28 cellular contexts compared by ENCODE assay signal in the genomic region with DNA sequence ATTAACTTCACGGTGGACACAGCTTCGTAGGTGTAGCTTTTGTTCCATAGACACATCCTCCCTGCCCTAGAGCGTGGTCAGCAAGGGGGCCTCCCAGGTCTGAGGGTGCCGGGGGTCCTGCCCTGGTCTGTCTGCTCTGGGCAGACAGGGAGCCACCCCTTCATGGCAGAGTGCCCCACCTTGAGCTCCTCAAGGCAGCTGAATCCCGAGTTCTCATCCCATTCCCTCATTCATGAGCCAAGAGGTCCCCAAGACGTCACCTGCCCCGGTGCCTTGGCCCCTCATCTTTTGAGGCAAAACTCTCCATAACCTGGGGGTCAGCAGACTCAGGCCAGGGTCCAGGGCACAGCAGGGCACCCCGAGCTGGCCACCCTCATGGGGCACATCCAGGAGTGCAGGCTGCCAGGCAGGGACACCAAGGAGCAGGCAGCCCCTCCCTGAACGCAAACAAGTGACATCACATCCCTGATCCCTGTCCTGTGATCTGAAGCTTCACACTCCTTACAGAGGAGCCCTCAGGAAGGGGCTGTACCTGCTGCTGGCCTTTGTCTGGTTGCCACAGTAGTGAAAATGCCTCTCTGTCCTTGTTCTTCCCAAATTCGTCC. TPM values are rescaled to one million over a fixed set of nuclear protein-coding genes. Genes with fewer than 3 reads are reported as not detected.
DNase-seq lines count a peak whose midpoint lies in the region; ATAC-seq and TF ChIP-seq lines count a peak whose summit lies in the region.
"Had no signal": no experiment of that assay in that cellular context is flagged by ENCODE, and none has a peak within 500 bp of the region (broad histone marks: within the 10 kb centered on the region; RNA-seq: fewer than 3 reads in every experiment).

No MANE protein-coding gene starts in this region.

- H3K36me3 ChIP-seq in mucosa of descending colon (ENCODE audit: low read depth) (no peaks in the 10 kb centered on the region), left lung (no peaks in the 10 kb centered on the region)
- H3K36me3 ChIP-seq: cardiac muscle cell, Peyer's patch, suprapubic skin, uterus had no signal

- CTCF ChIA-PET in CD4-positive, alpha-beta T cell (lab: Charles Lee) = no interaction called here

- peak overlapping the region; percentile 85 for H3K27ac Mint-ChIP-seq in CD4-positive, alpha-beta T cell
- peak overlapping the region; percentile 90 for H3K27ac Mint-ChIP-seq in activated naive CD8-positive, alpha-beta T cell
- H3K27ac Mint-ChIP-seq: B cell had no signal

- no peaks in the 10 kb centered on the region for H3K27me3 ChIP-seq in CD4-positive, alpha-beta T cell (ENCODE audit: control insufficient read depth, insufficient read depth, low read length)
- H3K27me3 ChIP-seq in left lung = peaks cover 0 to 3% of the 10 kb centered on the region in 2 donors
- H3K27me3 ChIP-seq: Peyer's patch, uterus had no signal

- peaks cover 61% of the 10 kb centered on the region for H3K4me1 Mint-ChIP-seq in CD4-positive, alpha-beta T cell (ENCODE audit: low read depth)
- peaks cover 58% of the 10 kb centered on the region for H3K4me1 Mint-ChIP-seq in activated naive CD8-positive, alpha-beta T cell (ENCODE audit: low read depth)

- ATAC-seq in CD4-positive, alpha-beta T cell (ENCODE audit: poor library complexity) = no peak
- ATAC-seq in mucosa of descending colon (peak; percentile 81), omental fat pad (ENCODE audit: low FRiP score) (no peak), left lung (no peak)
- ATAC-seq: A549 had no signal

- POLR2A ChIA-PET in CD4-positive, alpha-beta T cell (lab: Charles Lee) = interaction anchor here (12.8 kb wide), 1 partner anchor 23 kb away, joined by 208 read pairs; a partner anchor contains a TSS

- H3K9me3 Mint-ChIP-seq in CD4-positive, alpha-beta T cell = no peaks in the 10 kb centered on the region
- no peaks in the 10 kb centered on the region for H3K9me3 Mint-ChIP-seq in activated naive CD8-positive, alpha-beta T cell (ENCODE audit: low read depth)

- peak; percentile 25 for DNase-seq in activated CD4-positive, CD25-positive, alpha-beta regulatory T cell treated with anti-CD3 and anti-CD28 coated beads, Interleukin-2, amount 50 U/mL, for 72 hours
- DNase-seq in activated CD4-positive, CD25-positive, alpha-beta regulatory T cell (lab: John Stamatoyannopoulos, UW) = no peak
- DNase-seq in CD4-positive, alpha-beta T cell = no peak
- peak in 2 of 3 donors; percentile 46 to 56 for DNase-seq in mucosa of descending colon
- no peak for DNase-seq in omental fat pad (ENCODE audit: low spot score)
- no peak for DNase-seq in NCI-H226
- no peak for DNase-seq in left lung
- DNase-seq: activated gamma-delta T cell treated with Interleukin-2 at 50 U/mL for 16 hours; Calu3; H7; KG1; NCI-H146; NCI-H2171; NCI-H524 treated with DMSO at 0.1 percent for 48 hours; occipital lobe; Peyer's patch; SIG-M5; stimulated activated CD4-positive, alpha-beta T cell treated with anti-CD3 and anti-CD28 coated beads, Interleukin-2, amount 100 ng/mL, for 24 hours; uterus had no signal

- TF ChIP-seq CTCF in CD4-positive, alpha-beta T cell (IDR thresholded peaks at IDR 0.05) = no peak
- TF ChIP-seq CTCF in mucosa of descending colon (IDR thresholded peaks at IDR 0.05) = no peak
- no peak for TF ChIP-seq CTCF in omental fat pad (IDR thresholded peaks at IDR 0.05)
- TF ChIP-seq CTCF in left lung (IDR thresholded peaks at IDR 0.05) = no peak

- no peaks in the 10 kb centered on the region for H3K9me3 ChIP-seq in CD4-positive, alpha-beta T cell (ENCODE audit: control insufficient read depth, low read length)
- no peaks in the 10 kb centered on the region for H3K9me3 ChIP-seq in mucosa of descending colon
- peaks cover 0 to 2% of the 10 kb centered on the region in 2 donors for H3K9me3 ChIP-seq in left lung
- H3K9me3 ChIP-seq: A549, Peyer's patch, suprapubic skin had no signal

- H3K4me3 ChIP-seq in mucosa of descending colon (no peak overlapping the region), left lung (no peak overlapping the region)
- H3K4me3 ChIP-seq: A549, cardiac muscle cell, Peyer's patch, skin epidermis, suprapubic skin, uterus had no signal

- no peaks in the 10 kb centered on the region for H3K27me3 Mint-ChIP-seq in CD4-positive, alpha-beta T cell
- no peaks in the 10 kb centered on the region for H3K27me3 Mint-ChIP-seq in activated naive CD8-positive, alpha-beta T cell

- no peak overlapping the region for H3K4me3 Mint-ChIP-seq in CD4-positive, alpha-beta T cell
- H3K4me3 Mint-ChIP-seq in activated naive CD8-positive, alpha-beta T cell = no peak overlapping the region
- H3K4me3 Mint-ChIP-seq: B cell had no signal

- H3K27ac ChIP-seq in CD4-positive, alpha-beta T cell (ENCODE audit: low read depth, low read length) = peak overlapping the region; percentile 18
- H3K27ac ChIP-seq in left lung = no peak overlapping the region
- H3K27ac ChIP-seq: A549, cardiac muscle cell, Peyer's patch, suprapubic skin, uterus had no signal

- intact Hi-C loops in CD4-positive, alpha-beta T cell (cut with DNase I, micrococcal nuclease) = loop anchor here (5.0 to 10.0 kb wide), 3 partner anchors 35 to 70 kb away; a partner anchor contains a TSS
- intact Hi-C loops in mucosa of descending colon (cut with DNase I, micrococcal nuclease) = no loop called here
- intact Hi-C loops in left lung (cut with DNase I) = no loop called here

- H3K4me1 ChIP-seq in mucosa of descending colon (ENCODE audit: low read depth) (peaks cover 3% of the 10 kb centered on the region), left lung (peaks cover 0 to 18% of the 10 kb centered on the region in 2 donors)
- H3K4me1 ChIP-seq: A549, suprapubic skin, uterus had no signal

- peaks cover 66% of the 10 kb centered on the region for H3K36me3 Mint-ChIP-seq in CD4-positive, alpha-beta T cell (ENCODE audit: low read depth)
- peaks cover 24% of the 10 kb centered on the region for H3K36me3 Mint-ChIP-seq in activated naive CD8-positive, alpha-beta T cell

RNA-seq across cellular contexts. Expression of a gene that starts 23.3 kb away (rescaled TPM):
- total RNA-seq in CD4-positive, alpha-beta T cell = 10 to 100 TPM; 59.7 to 60.8 TPM
- 1 to 10 TPM in 2 of 3 donors, under 1 TPM in 1; 0.60 to 2.5 (median 1.8) TPM for total RNA-seq in mucosa of descending colon
- under 1 TPM in 3 of 4 donors, not detected in 1; 0.31 to 0.96 (median 0.79) TPM for total RNA-seq in omental fat pad
- 1 to 10 TPM in 1 of 2 donors, under 1 TPM in 1; 0.67 to 1.3 TPM for total RNA-seq in left lung
- total RNA-seq: Calu3, cardiac muscle cell, dermis microvascular lymphatic vessel endothelial cell, endothelial cell of umbilical vein, H7, lung microvascular endothelial cell, occipital lobe had no signal

RNA-seq across cellular contexts. Expression of a gene that starts 31.1 kb away (rescaled TPM):
- 1 to 10 TPM; 1.5 TPM for total RNA-seq in CD4-positive, alpha-beta T cell
- total RNA-seq in mucosa of descending colon (under 1 TPM; 0.35 to 0.72 (median 0.69) TPM), omental fat pad (1 to 10 TPM in 3 of 4 donors, under 1 TPM in 1; 0.32 to 8.7 (median 5.9) TPM), left lung (1 to 10 TPM; 2.9 to 4.8 TPM)
- total RNA-seq: cardiac muscle cell, endothelial cell of umbilical vein, H7, lung microvascular endothelial cell, occipital lobe had no signal

Comparison
In these comparisons a context has a peak if more than half of its experiments do, and no peak if none do; other contexts are left out.
1. DNase-seq: peak in activated CD4-positive, CD25-positive, alpha-beta regulatory T cell treated with anti-CD3 and anti-CD28 coated beads, Interleukin-2, amount 50 U/mL, for 72 hours (single experiment) and mucosa of descending colon (2 of 3); none in activated CD4-positive, CD25-positive, alpha-beta regulatory T cell (0 of 4), CD4-positive, alpha-beta T cell (0 of 10), omental fat pad (single experiment), NCI-H226 (single experiment) and left lung (0 of 2).
2. RNA of a gene that starts 23.3 kb away (total RNA-seq): 59.7 to 60.8 TPM in CD4-positive, alpha-beta T cell; 0.60 to 2.5 TPM in mucosa of descending colon, 0.67 to 1.3 TPM in left lung and 0.31 to 0.96 TPM in omental fat pad; every median in the first group is over 10 times any median in the second.
3. intact Hi-C loops: an anchor here in CD4-positive, alpha-beta T cell (5.0 to 10.0 kb wide); none called in mucosa of descending colon and left lung.